Comparison of ENCODE assay signal across 1 cellular context in the genomic region with DNA sequence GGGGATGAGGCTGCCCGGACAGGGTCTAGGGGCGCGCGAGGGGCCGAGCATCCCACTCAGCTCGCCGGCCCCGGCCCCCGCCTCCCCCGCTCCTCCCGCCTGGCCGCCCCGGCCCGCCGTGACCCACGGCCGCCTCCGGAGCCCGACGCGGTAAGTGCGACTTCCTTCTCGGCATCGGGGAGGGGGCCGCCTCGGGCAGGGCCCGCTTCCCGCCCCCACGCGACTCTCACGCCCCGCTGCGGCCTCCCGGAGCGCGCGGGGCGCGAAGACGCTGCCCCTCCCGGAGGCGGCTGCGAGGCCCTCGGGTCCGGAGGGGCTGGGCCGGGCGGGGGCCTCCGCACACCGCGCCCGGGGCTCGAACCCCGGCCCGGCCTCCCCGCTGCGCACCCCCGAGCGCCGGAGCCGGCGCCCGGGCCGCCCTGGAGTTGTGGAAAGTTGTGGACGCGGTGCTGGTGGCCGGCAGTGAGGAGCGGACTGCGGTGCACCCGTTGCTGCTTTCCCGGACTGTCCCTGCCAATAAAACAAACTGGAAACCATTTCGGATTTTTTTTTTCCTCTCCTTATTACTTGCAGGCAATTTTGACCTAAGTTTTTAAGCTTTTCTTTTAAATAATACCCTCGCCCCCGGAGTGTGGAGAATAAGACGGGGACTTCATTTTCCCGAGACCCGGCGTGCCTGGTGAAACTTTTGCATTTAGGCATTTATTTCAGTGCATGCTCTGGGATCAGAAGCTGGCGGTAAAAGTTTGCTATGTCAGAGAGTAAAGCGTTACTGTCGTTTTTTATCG.
TF ChIP-seq lines count a peak whose summit lies in the region.

No MANE protein-coding gene starts in this region.

TF ChIP-seq in SK-N-SH treated with all-trans-retinoic acid at 6 μM for 48 hours, 23 proteins besides CTCF, POLR2A, EP300 and RAD21 (continued from another document):
- TF ChIP-seq, protein P1, sequence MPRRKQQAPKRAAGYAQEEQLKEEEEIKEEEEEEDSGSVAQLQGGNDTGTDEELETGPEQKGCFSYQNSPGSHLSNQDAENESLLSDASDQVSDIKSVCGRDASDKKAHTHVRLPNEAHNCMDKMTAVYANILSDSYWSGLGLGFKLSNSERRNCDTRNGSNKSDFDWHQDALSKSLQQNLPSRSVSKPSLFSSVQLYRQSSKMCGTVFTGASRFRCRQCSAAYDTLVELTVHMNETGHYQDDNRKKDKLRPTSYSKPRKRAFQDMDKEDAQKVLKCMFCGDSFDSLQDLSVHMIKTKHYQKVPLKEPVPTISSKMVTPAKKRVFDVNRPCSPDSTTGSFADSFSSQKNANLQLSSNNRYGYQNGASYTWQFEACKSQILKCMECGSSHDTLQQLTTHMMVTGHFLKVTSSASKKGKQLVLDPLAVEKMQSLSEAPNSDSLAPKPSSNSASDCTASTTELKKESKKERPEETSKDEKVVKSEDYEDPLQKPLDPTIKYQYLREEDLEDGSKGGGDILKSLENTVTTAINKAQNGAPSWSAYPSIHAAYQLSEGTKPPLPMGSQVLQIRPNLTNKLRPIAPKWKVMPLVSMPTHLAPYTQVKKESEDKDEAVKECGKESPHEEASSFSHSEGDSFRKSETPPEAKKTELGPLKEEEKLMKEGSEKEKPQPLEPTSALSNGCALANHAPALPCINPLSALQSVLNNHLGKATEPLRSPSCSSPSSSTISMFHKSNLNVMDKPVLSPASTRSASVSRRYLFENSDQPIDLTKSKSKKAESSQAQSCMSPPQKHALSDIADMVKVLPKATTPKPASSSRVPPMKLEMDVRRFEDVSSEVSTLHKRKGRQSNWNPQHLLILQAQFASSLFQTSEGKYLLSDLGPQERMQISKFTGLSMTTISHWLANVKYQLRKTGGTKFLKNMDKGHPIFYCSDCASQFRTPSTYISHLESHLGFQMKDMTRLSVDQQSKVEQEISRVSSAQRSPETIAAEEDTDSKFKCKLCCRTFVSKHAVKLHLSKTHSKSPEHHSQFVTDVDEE (CRISPR knock-in tag; IDR thresholded peaks at IDR 0.05): no peak
